In the genomic region with DNA sequence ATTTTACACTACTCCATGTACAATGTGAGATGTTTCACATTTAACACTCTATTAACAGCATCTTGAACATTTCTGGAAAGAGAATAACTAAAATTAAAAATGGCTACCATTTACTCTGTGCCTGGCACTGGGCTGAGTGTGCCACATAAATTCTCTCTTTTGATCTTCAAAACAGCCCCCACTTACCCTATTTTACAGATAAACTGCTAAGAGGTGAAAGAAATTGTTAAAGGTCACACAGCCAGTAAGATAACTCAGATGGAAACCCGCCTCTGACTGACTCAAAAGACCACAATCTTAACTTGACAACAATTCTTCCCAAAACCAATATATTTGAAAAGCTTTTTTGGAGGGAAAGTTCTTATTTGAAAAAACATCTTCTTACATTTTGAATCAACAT, we compare ENCODE assay signal across 18 cellular contexts.
A peak's percentile ranks its signal among the peaks of the same experiment; 100 is the strongest.
DNase-seq lines count a peak whose midpoint lies in the region; ATAC-seq lines count a peak whose summit lies in the region.
"Had no signal": no experiment of that assay in that cellular context is flagged by ENCODE, and none has a peak within 500 bp of the region (broad histone marks: within the 10 kb centered on the region; RNA-seq: fewer than 3 reads in every experiment).

No MANE protein-coding gene starts in this region.

- H3K27me3 Mint-ChIP-seq in T-helper 2 cell treated with Interferon-gamma antibody and Interleukin-4, amounts not matched to agents 5 μg/mL and 100 μg/mL, for 36 hours (ENCODE audit: low read depth): no peaks in the 10 kb centered on the region
- no peaks in the 10 kb centered on the region for H3K27me3 Mint-ChIP-seq in activated T-cell treated with anti-CD3 and anti-CD28 coated beads, Interleukin-2, amount 50 U/mL, for 72 hours (ENCODE audit: low read depth)
- H3K27me3 Mint-ChIP-seq in activated naive CD8-positive, alpha-beta T cell treated with anti-CD3 and anti-CD28 coated beads, Interleukin-2, amount 10 ng/mL, durations not matched to agents 7 days and 5 days: no peaks in the 10 kb centered on the region
- no peaks in the 10 kb centered on the region for H3K27me3 Mint-ChIP-seq in stimulated activated naive CD8-positive, alpha-beta T cell treated with anti-CD3 and anti-CD28 coated beads, Interleukin-15, Interleukin-2, amounts not matched to agents 100 ng/mL and 50 ng/mL, for 24 hours

- no peaks in the 10 kb centered on the region for H3K9me3 Mint-ChIP-seq in T-helper 2 cell treated with Interferon-gamma antibody and Interleukin-4, amounts not matched to agents 5 μg/mL and 100 μg/mL, for 36 hours
- no peaks in the 10 kb centered on the region for H3K9me3 Mint-ChIP-seq in activated T-cell treated with anti-CD3 and anti-CD28 coated beads, Interleukin-2, amount 50 U/mL, for 72 hours
- no peaks in the 10 kb centered on the region for H3K9me3 Mint-ChIP-seq in activated naive CD8-positive, alpha-beta T cell treated with anti-CD3 and anti-CD28 coated beads, Interleukin-2, amount 10 ng/mL, durations not matched to agents 7 days and 5 days
- H3K9me3 Mint-ChIP-seq in stimulated activated naive CD8-positive, alpha-beta T cell treated with anti-CD3 and anti-CD28 coated beads, Interleukin-15, Interleukin-2, amounts not matched to agents 100 ng/mL and 50 ng/mL, for 24 hours: no peaks in the 10 kb centered on the region

- DNase-seq in T-helper 2 cell treated with Interferon-gamma antibody and Interleukin-4, amounts not matched to agents 5 μg/mL and 100 μg/mL, for 36 hours (ENCODE audit: low spot score): peak; percentile 17
- DNase-seq in T-helper 2 cell: no peak
- DNase-seq in activated T-cell treated with anti-CD3 and anti-CD28 coated beads, Interleukin-2, amount 50 U/mL, for 72 hours: no peak
- DNase-seq in activated T-cell treated with anti-CD3 and anti-CD28 coated beads for 4 hours: no peak
- no peak for DNase-seq in activated naive CD8-positive, alpha-beta T cell treated with anti-CD3 and anti-CD28 coated beads, Interleukin-2, amount 10 ng/mL, durations not matched to agents 7 days and 5 days
- no peak for DNase-seq in NOMO-1 treated with DMSO at 0.1 percent for 48 hours (lab: John Stamatoyannopoulos, UW; ENCODE audit: unreplicated experiment)
- no peak for DNase-seq in UCSD-AML1 (lab: John Stamatoyannopoulos, UW; ENCODE audit: unreplicated experiment)
- DNase-seq: AML-193; GM23248; IMR-90; NCI-H1048; NCI-H1436 treated with DMSO at 0.1 percent for 48 hours; NCI-H2029; NCI-H446 treated with DMSO at 0.1 percent for 48 hours; NCI-H69; NK-92 treated with Interleukin-12 subunit alpha and Interleukin-12 subunit beta, amount 100 ng/mL, for 24 hours had no signal

- peak; percentile 46 to 58 for ATAC-seq in activated T-cell treated with anti-CD3 and anti-CD28 coated beads, Interleukin-2, amount 50 U/mL, for 72 hours (replicated peaks in 1 of 2)
- ATAC-seq in activated naive CD8-positive, alpha-beta T cell treated with anti-CD3 and anti-CD28 coated beads, Interleukin-2, amount 10 ng/mL, durations not matched to agents 7 days and 5 days (ENCODE audit: low read depth): no peak
- ATAC-seq: HCT116 had no signal

- no peak overlapping the region for H3K27ac Mint-ChIP-seq in T-helper 2 cell treated with Interferon-gamma antibody and Interleukin-4, amounts not matched to agents 5 μg/mL and 100 μg/mL, for 36 hours
- H3K27ac Mint-ChIP-seq in activated T-cell treated with anti-CD3 and anti-CD28 coated beads, Interleukin-2, amount 50 U/mL, for 72 hours: peak overlapping the region; percentile 83
- no peak overlapping the region for H3K27ac Mint-ChIP-seq in activated naive CD8-positive, alpha-beta T cell treated with anti-CD3 and anti-CD28 coated beads, Interleukin-2, amount 10 ng/mL, durations not matched to agents 7 days and 5 days
- H3K27ac Mint-ChIP-seq in stimulated activated naive CD8-positive, alpha-beta T cell treated with anti-CD3 and anti-CD28 coated beads, Interleukin-15, Interleukin-2, amounts not matched to agents 100 ng/mL and 50 ng/mL, for 24 hours: peak overlapping the region; percentile 87

- POLR2A ChIA-PET in activated naive CD8-positive, alpha-beta T cell treated with anti-CD3 and anti-CD28 coated beads, Interleukin-2, amount 10 ng/mL, durations not matched to agents 7 days and 5 days (lab: Charles Lee): no interaction called here

- H3K4me3 Mint-ChIP-seq in T-helper 2 cell treated with Interferon-gamma antibody and Interleukin-4, amounts not matched to agents 5 μg/mL and 100 μg/mL, for 36 hours: no peak overlapping the region
- H3K4me3 Mint-ChIP-seq in activated T-cell treated with anti-CD3 and anti-CD28 coated beads, Interleukin-2, amount 50 U/mL, for 72 hours: peak overlapping the region; percentile 31 to 71
- H3K4me3 Mint-ChIP-seq in activated naive CD8-positive, alpha-beta T cell treated with anti-CD3 and anti-CD28 coated beads, Interleukin-2, amount 10 ng/mL, durations not matched to agents 7 days and 5 days: peak overlapping the region; percentile 42
- peak overlapping the region; percentile 53 for H3K4me3 Mint-ChIP-seq in stimulated activated naive CD8-positive, alpha-beta T cell treated with anti-CD3 and anti-CD28 coated beads, Interleukin-15, Interleukin-2, amounts not matched to agents 100 ng/mL and 50 ng/mL, for 24 hours

- peaks cover 12% of the 10 kb centered on the region for H3K4me1 Mint-ChIP-seq in T-helper 2 cell treated with Interferon-gamma antibody and Interleukin-4, amounts not matched to agents 5 μg/mL and 100 μg/mL, for 36 hours (ENCODE audit: low read depth)
- peaks cover 24% of the 10 kb centered on the region for H3K4me1 Mint-ChIP-seq in activated T-cell treated with anti-CD3 and anti-CD28 coated beads, Interleukin-2, amount 50 U/mL, for 72 hours (ENCODE audit: low read depth)
- H3K4me1 Mint-ChIP-seq in activated naive CD8-positive, alpha-beta T cell treated with anti-CD3 and anti-CD28 coated beads, Interleukin-2, amount 10 ng/mL, durations not matched to agents 7 days and 5 days: peaks cover 7% of the 10 kb centered on the region
- H3K4me1 Mint-ChIP-seq in stimulated activated naive CD8-positive, alpha-beta T cell treated with anti-CD3 and anti-CD28 coated beads, Interleukin-15, Interleukin-2, amounts not matched to agents 100 ng/mL and 50 ng/mL, for 24 hours (ENCODE audit: low read depth): peaks cover 45% of the 10 kb centered on the region

- H3K36me3 Mint-ChIP-seq in T-helper 2 cell treated with Interferon-gamma antibody and Interleukin-4, amounts not matched to agents 5 μg/mL and 100 μg/mL, for 36 hours (ENCODE audit: low read depth): peaks cover 7% of the 10 kb centered on the region
- no peaks in the 10 kb centered on the region for H3K36me3 Mint-ChIP-seq in activated T-cell treated with anti-CD3 and anti-CD28 coated beads, Interleukin-2, amount 50 U/mL, for 72 hours (ENCODE audit: insufficient read depth in 2 of 2)
- H3K36me3 Mint-ChIP-seq in activated naive CD8-positive, alpha-beta T cell treated with anti-CD3 and anti-CD28 coated beads, Interleukin-2, amount 10 ng/mL, durations not matched to agents 7 days and 5 days: peaks cover 3% of the 10 kb centered on the region
- H3K36me3 Mint-ChIP-seq in stimulated activated naive CD8-positive, alpha-beta T cell treated with anti-CD3 and anti-CD28 coated beads, Interleukin-15, Interleukin-2, amounts not matched to agents 100 ng/mL and 50 ng/mL, for 24 hours (ENCODE audit: low read depth): peaks cover 7% of the 10 kb centered on the region

Comparison
In these comparisons a context has a peak if more than half of its experiments do, and no peak if none do; other contexts are left out.
1. H3K27ac Mint-ChIP-seq: peak in activated T-cell treated with anti-CD3 and anti-CD28 coated beads, Interleukin-2, amount 50 U/mL, for 72 hours (single experiment) and stimulated activated naive CD8-positive, alpha-beta T cell treated with anti-CD3 and anti-CD28 coated beads, Interleukin-15, Interleukin-2, amounts not matched to agents 100 ng/mL and 50 ng/mL, for 24 hours (single experiment); none in T-helper 2 cell treated with Interferon-gamma antibody and Interleukin-4, amounts not matched to agents 5 μg/mL and 100 μg/mL, for 36 hours (single experiment) and activated naive CD8-positive, alpha-beta T cell treated with anti-CD3 and anti-CD28 coated beads, Interleukin-2, amount 10 ng/mL, durations not matched to agents 7 days and 5 days (single experiment).